ENCODE assay signal across 1 cellular context in the genomic region with DNA sequence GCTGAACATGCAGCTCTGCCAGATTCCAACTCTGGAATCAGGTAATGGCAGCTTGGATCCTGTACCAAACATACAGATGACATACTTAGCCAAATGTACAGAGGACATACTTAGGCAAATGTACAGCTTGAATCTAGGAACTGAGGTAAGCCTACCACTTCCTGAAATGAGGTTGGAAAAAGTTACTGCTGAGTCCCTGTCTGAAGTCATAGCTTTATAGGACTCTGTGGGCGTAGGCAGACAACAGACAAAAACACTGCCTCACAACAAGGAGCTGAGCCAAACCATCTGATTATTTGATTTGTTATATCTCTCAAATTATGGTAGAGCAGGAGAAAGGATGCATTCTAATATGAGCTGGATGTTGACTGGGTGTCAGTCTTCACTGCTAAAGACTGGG.
TF ChIP-seq lines count a peak whose summit lies in the region.

No MANE protein-coding gene starts in this region.

TF ChIP-seq in IMR-90, 13 proteins besides CTCF, POLR2A, EP300 and RAD21:
- TF ChIP-seq, protein P1, sequence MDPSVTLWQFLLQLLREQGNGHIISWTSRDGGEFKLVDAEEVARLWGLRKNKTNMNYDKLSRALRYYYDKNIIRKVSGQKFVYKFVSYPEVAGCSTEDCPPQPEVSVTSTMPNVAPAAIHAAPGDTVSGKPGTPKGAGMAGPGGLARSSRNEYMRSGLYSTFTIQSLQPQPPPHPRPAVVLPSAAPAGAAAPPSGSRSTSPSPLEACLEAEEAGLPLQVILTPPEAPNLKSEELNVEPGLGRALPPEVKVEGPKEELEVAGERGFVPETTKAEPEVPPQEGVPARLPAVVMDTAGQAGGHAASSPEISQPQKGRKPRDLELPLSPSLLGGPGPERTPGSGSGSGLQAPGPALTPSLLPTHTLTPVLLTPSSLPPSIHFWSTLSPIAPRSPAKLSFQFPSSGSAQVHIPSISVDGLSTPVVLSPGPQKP (IDR thresholded peaks at IDR 0.05; ENCODE audit: borderline replicate concordance, low read depth, low read length), result no peak
- no peak for TF ChIP-seq RFX5 (IDR thresholded peaks at IDR 0.05; ENCODE audit: low read depth, low read length)
